In the genomic region with DNA sequence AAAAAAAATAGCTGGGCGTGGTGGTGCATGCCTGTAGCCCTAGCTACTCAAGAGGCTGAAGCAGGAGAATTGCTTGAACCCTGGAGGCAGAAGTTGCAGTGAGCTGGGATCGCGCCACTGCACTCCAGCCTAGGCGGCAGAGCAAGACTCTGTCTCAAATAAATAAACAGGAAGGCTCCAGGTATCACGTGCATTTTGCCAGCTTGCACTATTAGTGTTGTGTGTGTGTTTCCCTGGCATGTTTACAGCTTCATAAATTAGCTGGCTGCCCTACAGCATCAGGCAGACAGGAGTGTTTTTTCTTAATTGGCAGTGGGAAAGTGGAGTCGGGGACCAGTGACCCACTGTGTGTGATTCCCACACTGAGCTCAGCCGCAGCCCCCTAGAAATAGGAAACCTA, we compare ENCODE assay signal across 1 cellular context.
A peak's percentile ranks its signal among the peaks of the same experiment; 100 is the strongest.
TF ChIP-seq lines count a peak whose summit lies in the region.

No MANE protein-coding gene starts in this region.

TF ChIP-seq in IMR-90, 13 proteins besides CTCF, POLR2A, EP300 and RAD21:
- TF ChIP-seq BHLHE40 (IDR thresholded peaks at IDR 0.05; ENCODE audit: low read depth, low read length) (no peak), FOS (IDR thresholded peaks at IDR 0.05; ENCODE audit: low read depth, low read length) (no peak), MAFK (IDR thresholded peaks at IDR 0.05; ENCODE audit: low read depth, low read length) (0 out of 2 replicates have a peak, but pooled peaks have one; percentile 5), CEBPB (IDR thresholded peaks at IDR 0.05; ENCODE audit: low read depth, low read length) (no peak)
- TF ChIP-seq, protein P1, sequence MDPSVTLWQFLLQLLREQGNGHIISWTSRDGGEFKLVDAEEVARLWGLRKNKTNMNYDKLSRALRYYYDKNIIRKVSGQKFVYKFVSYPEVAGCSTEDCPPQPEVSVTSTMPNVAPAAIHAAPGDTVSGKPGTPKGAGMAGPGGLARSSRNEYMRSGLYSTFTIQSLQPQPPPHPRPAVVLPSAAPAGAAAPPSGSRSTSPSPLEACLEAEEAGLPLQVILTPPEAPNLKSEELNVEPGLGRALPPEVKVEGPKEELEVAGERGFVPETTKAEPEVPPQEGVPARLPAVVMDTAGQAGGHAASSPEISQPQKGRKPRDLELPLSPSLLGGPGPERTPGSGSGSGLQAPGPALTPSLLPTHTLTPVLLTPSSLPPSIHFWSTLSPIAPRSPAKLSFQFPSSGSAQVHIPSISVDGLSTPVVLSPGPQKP (IDR thresholded peaks at IDR 0.05; ENCODE audit: borderline replicate concordance, low read depth, low read length): no peak
- TF ChIP-seq, protein P2, sequence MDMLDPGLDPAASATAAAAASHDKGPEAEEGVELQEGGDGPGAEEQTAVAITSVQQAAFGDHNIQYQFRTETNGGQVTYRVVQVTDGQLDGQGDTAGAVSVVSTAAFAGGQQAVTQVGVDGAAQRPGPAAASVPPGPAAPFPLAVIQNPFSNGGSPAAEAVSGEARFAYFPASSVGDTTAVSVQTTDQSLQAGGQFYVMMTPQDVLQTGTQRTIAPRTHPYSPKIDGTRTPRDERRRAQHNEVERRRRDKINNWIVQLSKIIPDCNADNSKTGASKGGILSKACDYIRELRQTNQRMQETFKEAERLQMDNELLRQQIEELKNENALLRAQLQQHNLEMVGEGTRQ (IDR thresholded peaks at IDR 0.05; ENCODE audit: low read depth, low read length): no peak
